10 cellular contexts compared by ENCODE assay signal in the genomic region with DNA sequence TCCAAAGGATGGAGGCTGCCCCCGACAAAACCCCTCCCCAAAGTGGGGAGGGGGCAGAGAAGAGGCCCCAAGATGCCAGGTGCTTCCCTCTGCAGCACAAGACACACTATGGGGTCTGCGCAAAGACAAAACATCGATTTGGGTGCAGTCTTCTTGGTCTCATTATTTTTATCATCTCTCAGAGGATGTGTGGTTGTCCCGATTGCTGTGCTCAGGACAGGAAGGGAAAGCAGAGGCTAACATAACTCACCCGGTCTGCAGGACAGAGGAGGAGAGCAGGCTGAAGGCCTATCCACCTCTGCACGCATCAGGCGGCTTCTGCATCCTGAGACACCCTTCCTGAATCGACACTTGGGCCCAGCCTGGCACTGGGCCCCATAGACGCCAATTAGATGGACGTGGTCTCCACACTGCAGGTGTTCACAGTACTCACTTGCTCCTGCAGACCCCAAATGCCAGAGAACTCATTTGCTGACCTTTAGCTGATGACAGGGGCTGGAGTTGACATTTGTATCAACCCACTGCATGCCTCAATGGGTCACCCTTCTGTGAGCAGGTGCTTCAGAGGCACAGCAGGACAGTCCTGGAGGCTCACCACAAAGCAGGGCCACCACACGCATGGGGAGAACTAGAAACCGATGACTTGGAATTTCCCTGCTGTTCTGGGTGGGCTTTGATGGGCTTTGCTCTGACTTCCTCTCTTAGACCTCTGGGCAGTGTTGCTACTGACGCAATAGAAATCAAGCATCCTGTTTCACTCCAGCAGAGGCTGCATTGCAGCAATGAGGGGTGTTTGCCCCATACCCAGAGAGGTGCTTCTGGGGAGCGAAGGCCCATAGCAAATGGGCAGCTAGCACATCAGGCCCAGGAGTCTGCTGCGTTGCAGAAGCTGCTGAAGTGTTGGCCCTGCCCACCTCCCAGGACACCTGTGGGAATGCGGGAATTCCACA.
DNase-seq lines count a peak whose midpoint lies in the region; ATAC-seq and TF ChIP-seq lines count a peak whose summit lies in the region.
"Had no signal": no experiment of that assay in that cellular context is flagged by ENCODE, and none has a peak within 500 bp of the region (broad histone marks: within the 10 kb centered on the region; RNA-seq: fewer than 3 reads in every experiment).

No MANE protein-coding gene starts in this region.

- POLR2A ChIA-PET in activated B cell treated with CpG ODN at 0.5 μM for 24 hours (lab: Charles Lee) = interaction anchor here (0.6 to 12.6 kb wide), 26 partner anchors 9 to 336 kb away, joined by 3 to 211 read pairs (median 5); partner anchors contain the start of genes CASP3, IRF2 and PRIMPOL

- H3K9me3 Mint-ChIP-seq in activated B cell treated with CpG ODN at 0.5 μM for 24 hours = no peaks in the 10 kb centered on the region

- H3K4me1 Mint-ChIP-seq in activated B cell treated with CpG ODN at 0.5 μM for 24 hours = peaks cover 95% of the 10 kb centered on the region

- peak overlapping the region; percentile 11 to 79 (median 67) for H3K4me2 ChIP-seq in BLaER1 treated with 17β-estradiol and CSF1 and Interleukin-3, amounts not matched to agents 10 nM and 100 nM

- H3K9me3 ChIP-seq in BLaER1 treated with 17β-estradiol and CSF1 and Interleukin-3, amounts not matched to agents 10 nM and 100 nM (replicated peaks in 1 of 11) = no peaks in the 10 kb centered on the region
- H3K9me3 ChIP-seq in vagina = no peaks in the 10 kb centered on the region

- TF ChIP-seq POLR2A in vagina (IDR thresholded peaks at IDR 0.05) = no peak

- DNase-seq in activated B cell treated with CpG ODN at 0.5 μM for 24 hours (peak; percentile 54), vagina (ENCODE audit: extremely low spot score in 2 of 2) (no peak), GM19240 (ENCODE audit: insufficient read length, low spot score) (no peak), SHP77 (lab: John Stamatoyannopoulos, UW) (no peak), activated gamma-delta T cell (lab: John Stamatoyannopoulos, UW) (no peak)
- DNase-seq: DND-41, SW 1271 had no signal

- intact Hi-C loops in activated B cell treated with CpG ODN at 0.5 μM for 24 hours (cut with micrococcal nuclease) = loop anchor here (1.0 to 2.0 kb wide), 12 partner anchors 14 to 335 kb away; partner anchors contain the start of genes CASP3, IRF2 and PRIMPOL
- intact Hi-C loops in vagina (cut with DNase I) = no loop called here

- H3K27me3 ChIP-seq in BLaER1 treated with 17β-estradiol and CSF1 and Interleukin-3, amounts not matched to agents 10 nM and 100 nM = no peaks in the 10 kb centered on the region
- H3K27me3 ChIP-seq in vagina = no peaks in the 10 kb centered on the region

- no peak overlapping the region for H3K4me3 ChIP-seq in BLaER1 treated with 17β-estradiol and CSF1 and Interleukin-3, amounts not matched to agents 10 nM and 100 nM
- H3K4me3 ChIP-seq in vagina = no peak overlapping the region

- peak overlapping the region; percentile 78 for H3K4me3 Mint-ChIP-seq in activated B cell treated with CpG ODN at 0.5 μM for 24 hours

- peaks cover 23 to 58% (median 41%) of the 10 kb centered on the region in 10 experiments for H3K4me1 ChIP-seq in BLaER1 treated with 17β-estradiol and CSF1 and Interleukin-3, amounts not matched to agents 10 nM and 100 nM
- H3K4me1 ChIP-seq in vagina = no peaks in the 10 kb centered on the region

- TF ChIP-seq CTCF in activated B cell treated with CpG ODN at 0.5 μM for 24 hours (IDR thresholded peaks at IDR 0.05) (no peak), vagina (IDR thresholded peaks at IDR 0.05) (no peak)

- no peaks in the 10 kb centered on the region for H3K36me3 ChIP-seq in BLaER1 treated with 17β-estradiol and CSF1 and Interleukin-3, amounts not matched to agents 10 nM and 100 nM
- no peaks in the 10 kb centered on the region for H3K36me3 ChIP-seq in vagina

- H3K27ac Mint-ChIP-seq in activated B cell treated with CpG ODN at 0.5 μM for 24 hours = peak overlapping the region; percentile 98

- H4K20me1 ChIP-seq in BLaER1 treated with 17β-estradiol and CSF1 and Interleukin-3, amounts not matched to agents 10 nM and 100 nM = no peaks in the 10 kb centered on the region

- CTCF ChIA-PET in activated B cell treated with CpG ODN at 0.5 μM for 24 hours (lab: Charles Lee) = interaction anchor here (0.6 to 2.4 kb wide), 3 partner anchors 14 to 82 kb away, joined by 3 to 11 read pairs (median 4); no protein-coding TSS in a partner anchor

- H3K27ac ChIP-seq in BLaER1 treated with 17β-estradiol and CSF1 and Interleukin-3, amounts not matched to agents 10 nM and 100 nM = peak overlapping the region in 8 of 11 experiments; percentile 11 to 65 (median 39); a peak in 11 of 22 replicates
- H3K27ac ChIP-seq in vagina = no peak overlapping the region

- H3K9ac ChIP-seq in BLaER1 treated with 17β-estradiol and CSF1 and Interleukin-3, amounts not matched to agents 10 nM and 100 nM = peak overlapping the region in 3 of 11 experiments; percentile 19 to 27 (median 24); a peak in 4 of 22 replicates

- no peaks in the 10 kb centered on the region for H3K27me3 Mint-ChIP-seq in activated B cell treated with CpG ODN at 0.5 μM for 24 hours

- peak; percentile 74 for ATAC-seq in GM19025 (IDR thresholded peaks at IDR 0.05; ENCODE audit: low read depth, unreplicated experiment)
- ATAC-seq in HG03025 (IDR thresholded peaks at IDR 0.05; ENCODE audit: low FRiP score, unreplicated experiment) = peak; percentile 53
- peak; percentile 85 for ATAC-seq in activated B cell treated with CpG ODN at 0.5 μM for 24 hours (ENCODE audit: low read depth)

- H3K36me3 Mint-ChIP-seq in activated B cell treated with CpG ODN at 0.5 μM for 24 hours (ENCODE audit: low read depth) = no peaks in the 10 kb centered on the region
